29 cellular contexts compared by ENCODE assay signal in genomic region chr21:23699402-23699801, GRCh38.
"Had no signal": no experiment of that assay in that cellular context is flagged by ENCODE, and none has a peak within 500 bp of the region (broad histone marks: within the 10 kb centered on the region; RNA-seq: fewer than 3 reads in every experiment).

No MANE protein-coding gene starts in this region.

- H3K4me1 Mint-ChIP-seq: stimulated activated effector memory CD8-positive, alpha-beta T cell treated with anti-CD3 and anti-CD28 coated beads, Interleukin-12 subunit alpha, Interleukin-12 subunit beta, amount 100 ng/mL, for 72 hours; stimulated activated memory B cell treated with anti-CD40 and anti-IgM and Interleukin-4, amounts not matched to agents 10 μg/mL and 1 μg/mL and 100 μg/mL, for 72 hours; stimulated activated naive CD8-positive, alpha-beta T cell treated with anti-CD3 and anti-CD28 coated beads, Interleukin-15, amount 100 ng/mL, for 72 hours had no signal

- H3K4me3 Mint-ChIP-seq: stimulated activated effector memory CD8-positive, alpha-beta T cell treated with anti-CD3 and anti-CD28 coated beads, Interleukin-12 subunit alpha, Interleukin-12 subunit beta, amount 100 ng/mL, for 72 hours; stimulated activated memory B cell treated with anti-CD40 and anti-IgM and Interleukin-4, amounts not matched to agents 10 μg/mL and 1 μg/mL and 100 μg/mL, for 72 hours; stimulated activated naive B cell treated with anti-CD40 and anti-IgM and Interleukin-4, amounts not matched to agents 10 μg/mL and 1 μg/mL and 100 μg/mL, for 72 hours; stimulated activated naive CD8-positive, alpha-beta T cell treated with anti-CD3 and anti-CD28 coated beads, Interleukin-15, amount 100 ng/mL, for 72 hours; stimulated activated naive CD8-positive, alpha-beta T cell treated with anti-CD3 and anti-CD28 coated beads, Interleukin-15, Interleukin-2, amounts not matched to agents 100 ng/mL and 50 ng/mL, for 24 hours; type B pancreatic cell had no signal

- ATAC-seq: stimulated activated effector memory CD8-positive, alpha-beta T cell treated with anti-CD3 and anti-CD28 coated beads, Interleukin-12 subunit alpha, Interleukin-12 subunit beta, amount 100 ng/mL, for 72 hours; stimulated activated memory B cell treated with anti-CD40 and anti-IgM and Interleukin-4, amounts not matched to agents 10 μg/mL and 1 μg/mL and 100 μg/mL, for 72 hours; stimulated activated naive B cell treated with anti-CD40 and anti-IgM and Interleukin-4, amounts not matched to agents 10 μg/mL and 1 μg/mL and 100 μg/mL, for 72 hours; stimulated activated naive CD8-positive, alpha-beta T cell treated with anti-CD3 and anti-CD28 coated beads, Interleukin-15, amount 100 ng/mL, for 72 hours; stimulated activated naive CD8-positive, alpha-beta T cell treated with anti-CD3 and anti-CD28 coated beads, Interleukin-15, Interleukin-2, amounts not matched to agents 100 U/mL and 50 U/mL, for 24 hours; upper lobe of right lung had no signal

- H3K9me3 ChIP-seq: suprapubic skin, testis, thyroid gland, upper lobe of right lung, uterus, vagina had no signal

- H3K36me3 ChIP-seq: stomach, suprapubic skin, thoracic aorta, thyroid gland, tibial artery, tibial nerve, transverse colon, upper lobe of left lung, upper lobe of right lung, uterus, vagina had no signal

- FAIRE-seq: urothelium cell line had no signal

- H3K27me3 ChIP-seq: stomach, suprapubic skin, testis, thyroid gland, tibial artery, tibial nerve, transverse colon, upper lobe of left lung, upper lobe of right lung, uterus, vagina had no signal

- H3K4me1 ChIP-seq: stomach, suprapubic skin, testis, thyroid gland, tibial artery, tibial nerve, transverse colon, upper lobe of left lung, upper lobe of right lung, uterus, vagina had no signal

- H3K27ac Mint-ChIP-seq: stimulated activated effector memory CD8-positive, alpha-beta T cell treated with anti-CD3 and anti-CD28 coated beads, Interleukin-12 subunit alpha, Interleukin-12 subunit beta, amount 100 ng/mL, for 72 hours; stimulated activated memory B cell treated with anti-CD40 and anti-IgM and Interleukin-4, amounts not matched to agents 10 μg/mL and 1 μg/mL and 100 μg/mL, for 72 hours; stimulated activated naive B cell treated with anti-CD40 and anti-IgM and Interleukin-4, amounts not matched to agents 10 μg/mL and 1 μg/mL and 100 μg/mL, for 72 hours; stimulated activated naive CD8-positive, alpha-beta T cell treated with anti-CD3 and anti-CD28 coated beads, Interleukin-15, amount 100 ng/mL, for 72 hours; stimulated activated naive CD8-positive, alpha-beta T cell treated with anti-CD3 and anti-CD28 coated beads, Interleukin-15, Interleukin-2, amounts not matched to agents 100 ng/mL and 50 ng/mL, for 24 hours; type B pancreatic cell had no signal

- DNase-seq: stimulated activated CD4-positive, alpha-beta T cell treated with anti-CD3 and anti-CD28 coated beads, Interleukin-2, amount 100 ng/mL, for 48 hours; stimulated activated CD4-positive, alpha-beta T cell treated with anti-CD3 and anti-CD28 coated beads, Interleukin-4, amount 100 ng/mL, for 1 hour; stimulated activated CD4-positive, alpha-beta T cell treated with anti-CD3 and anti-CD28 coated beads, Interleukin-4, amount 100 ng/mL, for 24 hours; stimulated activated CD4-positive, alpha-beta T cell treated with anti-CD3 and anti-CD28 coated beads, Interleukin-4, amount 100 ng/mL, for 4 hours; stimulated activated CD8-positive, alpha-beta memory T cell treated with anti-CD3 and anti-CD28 coated beads, Interleukin-4, amount 100 ng/mL, for 48 hours; stimulated activated naive B cell treated with anti-CD40 and anti-IgM and Interleukin-4, amounts not matched to agents 10 μg/mL and 1 μg/mL and 100 μg/mL, for 72 hours; stimulated activated naive CD4-positive, alpha-beta T cell; stimulated activated naive CD4-positive, alpha-beta T cell treated with Interleukin-2 at 50 U/mL for 16 hours; stimulated activated naive CD8-positive, alpha-beta T cell treated with anti-CD3 and anti-CD28 coated beads, Interleukin-15, amount 100 ng/mL, for 72 hours; stimulated activated naive CD8-positive, alpha-beta T cell treated with anti-CD3 and anti-CD28 coated beads, Interleukin-15, Interleukin-2, amounts not matched to agents 100 U/mL and 50 U/mL, for 24 hours; stomach; substantia nigra; testis; thyroid gland; tibial artery; transverse colon; trophoblast cell; upper lobe of left lung; upper lobe of right lung; uterus had no signal

- H3K27ac ChIP-seq: stomach, suprapubic skin, testis, thoracic aorta, thyroid gland, tibial artery, tibial nerve, transverse colon, upper lobe of left lung, upper lobe of right lung, uterus, vagina had no signal

- H3K27me3 Mint-ChIP-seq: stimulated activated naive CD8-positive, alpha-beta T cell treated with anti-CD3 and anti-CD28 coated beads, Interleukin-15, amount 100 ng/mL, for 72 hours; type B pancreatic cell had no signal

- H3K36me3 Mint-ChIP-seq: stimulated activated effector memory CD8-positive, alpha-beta T cell treated with anti-CD3 and anti-CD28 coated beads, Interleukin-12 subunit alpha, Interleukin-12 subunit beta, amount 100 ng/mL, for 72 hours; stimulated activated memory B cell treated with anti-CD40 and anti-IgM and Interleukin-4, amounts not matched to agents 10 μg/mL and 1 μg/mL and 100 μg/mL, for 72 hours; type B pancreatic cell had no signal

- H3K4me3 ChIP-seq: stomach, suprapubic skin, testis, thoracic aorta, thyroid gland, tibial artery, tibial nerve, transverse colon, upper lobe of left lung, upper lobe of right lung, uterus, vagina had no signal
